ENCODE assay signal across 21 cellular contexts in genomic region chr22:26615149-26615548, GRCh38. TPM values are rescaled to one million over a fixed set of nuclear protein-coding genes. Genes with fewer than 3 reads are reported as not detected.
DNase-seq lines count a peak whose midpoint lies in the region; ATAC-seq and TF ChIP-seq lines count a peak whose summit lies in the region.
"Had no signal": no experiment of that assay in that cellular context is flagged by ENCODE, and none has a peak within 500 bp of the region (broad histone marks: within the 10 kb centered on the region; RNA-seq: fewer than 3 reads in every experiment).

No MANE protein-coding gene starts in this region.

- no peak overlapping the region for H3K4me3 ChIP-seq in GM06990 (replicated peaks; ENCODE audit: low read depth, low read length)
- H3K4me3 ChIP-seq: body of pancreas, gastroesophageal sphincter, psoas muscle, vagina had no signal

- H3K27ac Mint-ChIP-seq in T-helper 17 cell, result peak overlapping the region; percentile 41
- H3K27ac Mint-ChIP-seq: activated T-helper 17 cell treated with anti-CD3 and anti-CD28 coated beads, Interleukin-2, amount 50 U/mL, for 72 hours; stimulated activated effector memory CD8-positive, alpha-beta T cell treated with anti-CD3 and anti-CD28 coated beads, Interleukin-12 subunit alpha, Interleukin-12 subunit beta, amount 100 ng/mL, for 72 hours had no signal

- ATAC-seq in GM19395 (IDR thresholded peaks at IDR 0.05; ENCODE audit: unreplicated experiment), result peak; percentile 58
- peak; percentile 53 for ATAC-seq in HG03175 (IDR thresholded peaks at IDR 0.05; ENCODE audit: unreplicated experiment)
- no peak for ATAC-seq in T-helper 17 cell
- ATAC-seq: activated T-helper 17 cell treated with anti-CD3 and anti-CD28 coated beads, Interleukin-2, amount 50 U/mL, for 72 hours; body of pancreas; gastroesophageal sphincter; psoas muscle; stimulated activated effector memory CD8-positive, alpha-beta T cell treated with anti-CD3 and anti-CD28 coated beads, Interleukin-12 subunit alpha, Interleukin-12 subunit beta, amount 100 ng/mL, for 72 hours had no signal

- no peaks in the 10 kb centered on the region for H3K9me3 ChIP-seq in T-helper 17 cell (ENCODE audit: control insufficient read depth, low read length, poor library complexity, severe bottlenecking)
- H3K9me3 ChIP-seq: body of pancreas, gastroesophageal sphincter, psoas muscle, vagina had no signal

- H3K4me3 Mint-ChIP-seq in T-helper 17 cell, result no peak overlapping the region
- H3K4me3 Mint-ChIP-seq: activated T-helper 17 cell treated with anti-CD3 and anti-CD28 coated beads, Interleukin-2, amount 50 U/mL, for 72 hours; stimulated activated effector memory CD8-positive, alpha-beta T cell treated with anti-CD3 and anti-CD28 coated beads, Interleukin-12 subunit alpha, Interleukin-12 subunit beta, amount 100 ng/mL, for 72 hours had no signal

- TF ChIP-seq CTCF in GM06990 (IDR thresholded peaks at IDR 0.05; ENCODE audit: insufficient read depth, low read length, poor library complexity, severe bottlenecking), result no peak

- no peaks in the 10 kb centered on the region for H3K36me3 ChIP-seq in GM06990 (ENCODE audit: control insufficient read depth, insufficient read depth, low read length)
- H3K36me3 ChIP-seq: gastroesophageal sphincter, vagina had no signal

- H3K36me3 Mint-ChIP-seq in T-helper 17 cell (ENCODE audit: low read depth), result no peaks in the 10 kb centered on the region

- H3K27me3 Mint-ChIP-seq in T-helper 17 cell, result peaks cover 11% of the 10 kb centered on the region
- H3K27me3 Mint-ChIP-seq: activated T-helper 17 cell treated with anti-CD3 and anti-CD28 coated beads, Interleukin-2, amount 50 U/mL, for 72 hours had no signal

- H3K27me3 ChIP-seq in GM06990 (replicated peaks; ENCODE audit: control insufficient read depth, insufficient read depth, low read length), result no peaks in the 10 kb centered on the region
- H3K27me3 ChIP-seq: body of pancreas, vagina had no signal

- peak; percentile 54 for DNase-seq in GM06990 (ENCODE audit: extremely low read depth, insufficient read length)
- DNase-seq in T-helper 17 cell, result no peak
- no peak for DNase-seq in NCI-H748 treated with DMSO at 0.1 percent for 48 hours (lab: John Stamatoyannopoulos, UW)
- no peak for DNase-seq in NK-92 (lab: John Stamatoyannopoulos, UW; ENCODE audit: unreplicated experiment)
- DNase-seq in activated CD4-positive, alpha-beta T cell treated with anti-CD3 and anti-CD28 coated beads, Interleukin-2, amount 50 U/mL, for 4 hours, result no peak
- no peak for DNase-seq in globus pallidus (ENCODE audit: low spot score)
- DNase-seq: activated CD4-positive, alpha-beta T cell treated with anti-CD3 and anti-CD28 coated beads for 1 hour; body of pancreas; DMS 273 treated with DMSO at 0.1 percent for 48 hours; GOT3; islet precursor cell; NCI-H1930; psoas muscle; stimulated activated CD4-positive, alpha-beta T cell treated with anti-CD3 and anti-CD28 coated beads, Interleukin-2, amount 100 ng/mL, for 24 hours had no signal

- peaks cover 21% of the 10 kb centered on the region for H3K4me1 Mint-ChIP-seq in T-helper 17 cell

RNA-seq across cellular contexts. Expression of gene CRYBB1, which starts 2.7 kb away (rescaled TPM):
- not detected for total RNA-seq in T-helper 17 cell
- total RNA-seq: activated T-helper 17 cell treated with anti-CD3 and anti-CD28 coated beads, Interleukin-2, amount 50 U/mL, for 72 hours; vagina had no signal

RNA-seq across cellular contexts. Expression of gene CRYBA4, which starts 6.6 kb away (rescaled TPM):
- not detected for total RNA-seq in T-helper 17 cell
- total RNA-seq: body of pancreas, gastroesophageal sphincter, mucosa of gallbladder, psoas muscle, vagina had no signal

RNA-seq across cellular contexts. Expression of gene TPST2, which starts 25.2 kb away (rescaled TPM):
- 10 to 100 TPM; 18.2 to 40.7 TPM for total RNA-seq in T-helper 17 cell

RNA-seq across cellular contexts. Expression of gene MIAT, which starts 42.2 kb away (rescaled TPM):
- 100 to 1,000 TPM in 1 of 2 donors, 10 to 100 TPM in 1; 83.4 to 116 TPM for total RNA-seq in T-helper 17 cell
